In genomic region chr20:58020656-58021454, GRCh38 we compare ENCODE assay signal across 28 cellular contexts.
DNase-seq lines count a peak whose midpoint lies in the region; ATAC-seq and TF ChIP-seq lines count a peak whose summit lies in the region.
"Had no signal": no experiment of that assay in that cellular context is flagged by ENCODE, and none has a peak within 500 bp of the region (broad histone marks: within the 10 kb centered on the region; RNA-seq: fewer than 3 reads in every experiment).

No MANE protein-coding gene starts in this region.

- peak overlapping the region; percentile 4 to 41 for H3K27ac ChIP-seq in breast epithelium
- H3K27ac ChIP-seq in mammary epithelial cell (ENCODE audit: insufficient read depth, low read depth, low read length), result no peak overlapping the region
- H3K27ac ChIP-seq in body of pancreas, result peak overlapping the region; percentile 77 to 91 (median 87)
- peak overlapping the region; percentile 59 for H3K27ac ChIP-seq in vagina
- no peak overlapping the region for H3K27ac ChIP-seq in RWPE1
- H3K27ac ChIP-seq: ascending aorta, KMS-11, neutrophil, WERI-Rb-1 had no signal

- no peaks in the 10 kb centered on the region for H3K36me3 Mint-ChIP-seq in activated naive CD4-positive, alpha-beta T cell treated with anti-CD3 and anti-CD28 coated beads for 36 hours (ENCODE audit: low read depth)
- H3K36me3 Mint-ChIP-seq in stimulated activated effector memory CD8-positive, alpha-beta T cell treated with anti-CD3 and anti-CD28 coated beads, Interleukin-12 subunit alpha, Interleukin-12 subunit beta, amount 100 ng/mL, for 72 hours, result no peaks in the 10 kb centered on the region
- H3K36me3 Mint-ChIP-seq: activated CD8-positive, alpha-beta memory T cell treated with anti-CD3 and anti-CD28 coated beads, Interleukin-2, amount 10 ng/mL, durations not matched to agents 7 days and 5 days; activated naive CD8-positive, alpha-beta T cell; memory B cell had no signal

- no peak for TF ChIP-seq CTCF in breast epithelium (IDR thresholded peaks at IDR 0.05)
- TF ChIP-seq CTCF in mammary epithelial cell (conservative IDR thresholded peaks at IDR 0.05 in 1 of 2, IDR thresholded peaks at IDR 0.05 in 1 of 2; ENCODE audit: extremely low read depth in 1 of 2, insufficient read depth in 1 of 2, low read depth in 1 of 2, low read length in 2 of 2), result no peak
- no peak for TF ChIP-seq CTCF in body of pancreas (IDR thresholded peaks at IDR 0.05)
- no peak for TF ChIP-seq CTCF in vagina (IDR thresholded peaks at IDR 0.05)
- TF ChIP-seq CTCF in RWPE1 (conservative IDR thresholded peaks at IDR 0.05; ENCODE audit: low read depth), result no peak

- H3K27ac Mint-ChIP-seq in activated naive CD4-positive, alpha-beta T cell treated with anti-CD3 and anti-CD28 coated beads for 36 hours, result no peak overlapping the region
- H3K27ac Mint-ChIP-seq in stimulated activated effector memory CD8-positive, alpha-beta T cell treated with anti-CD3 and anti-CD28 coated beads, Interleukin-12 subunit alpha, Interleukin-12 subunit beta, amount 100 ng/mL, for 72 hours, result no peak overlapping the region
- H3K27ac Mint-ChIP-seq: activated CD4-positive, alpha-beta T cell treated with anti-CD3 and anti-CD28 coated beads, Interleukin-2, amount 10 ng/mL, durations not matched to agents 7 days and 5 days; activated CD8-positive, alpha-beta memory T cell treated with anti-CD3 and anti-CD28 coated beads, Interleukin-2, amount 10 ng/mL, durations not matched to agents 7 days and 5 days; activated naive CD8-positive, alpha-beta T cell; activated T-helper 1 cell treated with anti-CD3 and anti-CD28 coated beads, Interleukin-12 subunit alpha, Interleukin-12 subunit beta, Interleukin-2, Interleukin-4 antibody, amounts not matched to agents 30 ng/mL and 10 ng/mL and 1 ng/mL, durations not matched to agents 14 hours and 24 hours and 36 hours; GM23338; memory B cell; stimulated activated naive CD8-positive, alpha-beta T cell treated with anti-CD3 and anti-CD28 coated beads, Interleukin-15, Interleukin-2, amounts not matched to agents 100 ng/mL and 50 ng/mL, for 24 hours had no signal

- ATAC-seq in body of pancreas, result no peak
- ATAC-seq in sciatic nerve, result peak; percentile 59
- no peak for ATAC-seq in stimulated activated effector memory CD8-positive, alpha-beta T cell treated with anti-CD3 and anti-CD28 coated beads, Interleukin-12 subunit alpha, Interleukin-12 subunit beta, amount 100 ng/mL, for 72 hours
- ATAC-seq: activated CD8-positive, alpha-beta memory T cell treated with anti-CD3 and anti-CD28 coated beads, Interleukin-2, amount 10 ng/mL, durations not matched to agents 7 days and 5 days had no signal

- dilution Hi-C loops in mammary epithelial cell (cut with HindIII; ENCODE audit: low sequenced_read_pairs), result no loop called here

- H3K9me3 ChIP-seq in breast epithelium (no peaks in the 10 kb centered on the region), mammary epithelial cell (replicated peaks; ENCODE audit: insufficient read depth, low read length) (no peaks in the 10 kb centered on the region), body of pancreas (no peaks in the 10 kb centered on the region), vagina (no peaks in the 10 kb centered on the region)
- H3K9me3 ChIP-seq: ascending aorta, neutrophil, tibial artery had no signal

- no peak overlapping the region for H3K4me3 Mint-ChIP-seq in activated naive CD4-positive, alpha-beta T cell treated with anti-CD3 and anti-CD28 coated beads for 36 hours
- H3K4me3 Mint-ChIP-seq in stimulated activated effector memory CD8-positive, alpha-beta T cell treated with anti-CD3 and anti-CD28 coated beads, Interleukin-12 subunit alpha, Interleukin-12 subunit beta, amount 100 ng/mL, for 72 hours, result no peak overlapping the region
- H3K4me3 Mint-ChIP-seq: activated CD4-positive, alpha-beta T cell treated with anti-CD3 and anti-CD28 coated beads, Interleukin-2, amount 10 ng/mL, durations not matched to agents 7 days and 5 days; activated CD8-positive, alpha-beta memory T cell treated with anti-CD3 and anti-CD28 coated beads, Interleukin-2, amount 10 ng/mL, durations not matched to agents 7 days and 5 days; activated naive CD8-positive, alpha-beta T cell; activated T-helper 1 cell treated with anti-CD3 and anti-CD28 coated beads, Interleukin-12 subunit alpha, Interleukin-12 subunit beta, Interleukin-2, Interleukin-4 antibody, amounts not matched to agents 30 ng/mL and 10 ng/mL and 1 ng/mL, durations not matched to agents 14 hours and 24 hours and 36 hours; central memory CD8-positive, alpha-beta T cell; GM23338; memory B cell; stimulated activated naive CD8-positive, alpha-beta T cell treated with anti-CD3 and anti-CD28 coated beads, Interleukin-15, Interleukin-2, amounts not matched to agents 100 ng/mL and 50 ng/mL, for 24 hours had no signal

- H3K4me2 ChIP-seq in mammary epithelial cell (ENCODE audit: insufficient read depth, low read depth, low read length), result no peak overlapping the region
- H3K4me2 ChIP-seq: GM23338, KMS-11 had no signal

- H3K4me3 ChIP-seq in breast epithelium (no peak overlapping the region), mammary epithelial cell (replicated peaks in 1 of 3; ENCODE audit: insufficient read depth in 1 of 3, low read depth in 2 of 3, low read length in 3 of 3) (no peak overlapping the region), body of pancreas (no peak overlapping the region), vagina (no peak overlapping the region)
- H3K4me3 ChIP-seq: ascending aorta, GM23338, tibial artery had no signal

- H3K9ac ChIP-seq in mammary epithelial cell (ENCODE audit: insufficient read depth, low read length), result no peak overlapping the region
- H3K9ac ChIP-seq: KMS-11 had no signal

- in situ Hi-C loops in mammary epithelial cell (cut with MboI; ENCODE audit: low sequenced_read_pairs in 2 of 2), result no loop called here

- BruUV-seq in mammary epithelial cell (replicated peaks; lab: Mats Ljungman, UMichigan), result no TSS peak

- CTCF ChIA-PET in mammary epithelial cell (lab: Charles Lee; ENCODE audit: low non-redundant PET), result interaction anchor here (0.5 kb wide), 1 partner anchor 398 kb away, joined by 4 read pairs; no protein-coding TSS in a partner anchor
- CTCF ChIA-PET in activated naive CD4-positive, alpha-beta T cell treated with anti-CD3 and anti-CD28 coated beads for 36 hours (lab: Charles Lee), result no interaction called here
- CTCF ChIA-PET in RWPE1 (lab: Yijun Ruan, JAX), result interaction anchor here (0.6 to 1.0 kb wide), 2 partner anchors 25 to 309 kb away, joined by 3 read pairs; no protein-coding TSS in a partner anchor

- WGBS in mammary epithelial cell (ENCODE audit: low coverage, missing lambda C conversion rate), result 94% methylated on average over 8 of the region's 10 CpGs
- WGBS in body of pancreas, 2 donors, result 51 to 63% methylated on average over 10 of the region's 10 CpGs

- no peaks in the 10 kb centered on the region for H3K36me3 ChIP-seq in breast epithelium
- H3K36me3 ChIP-seq in mammary epithelial cell (ENCODE audit: insufficient read depth, low read length), result no peaks in the 10 kb centered on the region
- H3K36me3 ChIP-seq in body of pancreas (replicated peaks in 1 of 2; ENCODE audit: insufficient read depth in 1 of 2, low read depth in 2 of 2), result no peaks in the 10 kb centered on the region
- no peaks in the 10 kb centered on the region for H3K36me3 ChIP-seq in vagina
- H3K36me3 ChIP-seq: ascending aorta, neutrophil, tibial artery, WERI-Rb-1 had no signal

- H3K9me3 Mint-ChIP-seq in activated naive CD4-positive, alpha-beta T cell treated with anti-CD3 and anti-CD28 coated beads for 36 hours, result no peaks in the 10 kb centered on the region
- no peaks in the 10 kb centered on the region for H3K9me3 Mint-ChIP-seq in stimulated activated effector memory CD8-positive, alpha-beta T cell treated with anti-CD3 and anti-CD28 coated beads, Interleukin-12 subunit alpha, Interleukin-12 subunit beta, amount 100 ng/mL, for 72 hours
- H3K9me3 Mint-ChIP-seq: activated CD4-positive, alpha-beta T cell treated with anti-CD3 and anti-CD28 coated beads, Interleukin-2, amount 10 ng/mL, durations not matched to agents 7 days and 5 days; activated T-helper 1 cell treated with anti-CD3 and anti-CD28 coated beads, Interleukin-12 subunit alpha, Interleukin-12 subunit beta, Interleukin-2, Interleukin-4 antibody, amounts not matched to agents 30 ng/mL and 10 ng/mL and 1 ng/mL, durations not matched to agents 14 hours and 24 hours and 36 hours; central memory CD8-positive, alpha-beta T cell; memory B cell; stimulated activated naive CD8-positive, alpha-beta T cell treated with anti-CD3 and anti-CD28 coated beads, Interleukin-15, Interleukin-2, amounts not matched to agents 100 ng/mL and 50 ng/mL, for 24 hours had no signal

- peak in 1 of 2 donors; percentile 18 for DNase-seq in breast epithelium (ENCODE audit: low spot score in 2 of 2)
- DNase-seq in mammary epithelial cell, result no peak
- DNase-seq in body of pancreas, result no peak
- DNase-seq in sciatic nerve (ENCODE audit: low spot score), result no peak
- no peak for DNase-seq in vagina (ENCODE audit: extremely low spot score in 2 of 2)
- DNase-seq in activated naive CD4-positive, alpha-beta T cell treated with anti-CD3 and anti-CD28 coated beads for 36 hours, result no peak
- DNase-seq in stimulated activated effector memory CD8-positive, alpha-beta T cell treated with anti-CD3 and anti-CD28 coated beads, Interleukin-12 subunit alpha, Interleukin-12 subunit beta, amount 100 ng/mL, for 72 hours (ENCODE audit: low spot score in 2 of 2), result no peak
- DNase-seq in RWPE1 (ENCODE audit: low spot score), result no peak
- DNase-seq: activated CD4-positive, alpha-beta T cell treated with anti-CD3 and anti-CD28 coated beads, Interleukin-2, amount 10 ng/mL, durations not matched to agents 7 days and 5 days; activated CD8-positive, alpha-beta memory T cell treated with anti-CD3 and anti-CD28 coated beads, Interleukin-2, amount 10 ng/mL, durations not matched to agents 7 days and 5 days; DMS79; GF-D8; kidney glomerular epithelial cell; NCI-H2171; NCI-H524 treated with DMSO at 0.1 percent for 48 hours; stimulated activated CD4-positive, alpha-beta T cell treated with anti-CD3 and anti-CD28 coated beads, Interleukin-4, amount 100 ng/mL, for 4 hours; T-helper 9 cell had no signal

- POLR2A ChIA-PET in RWPE1 (lab: Yijun Ruan, JAX; ENCODE audit: low non-redundant PET), result no interaction called here

- H3K4me1 Mint-ChIP-seq in activated naive CD4-positive, alpha-beta T cell treated with anti-CD3 and anti-CD28 coated beads for 36 hours (ENCODE audit: low read depth), result peaks cover 6% of the 10 kb centered on the region
- H3K4me1 Mint-ChIP-seq in stimulated activated effector memory CD8-positive, alpha-beta T cell treated with anti-CD3 and anti-CD28 coated beads, Interleukin-12 subunit alpha, Interleukin-12 subunit beta, amount 100 ng/mL, for 72 hours, result no peaks in the 10 kb centered on the region
- H3K4me1 Mint-ChIP-seq: activated CD4-positive, alpha-beta T cell treated with anti-CD3 and anti-CD28 coated beads, Interleukin-2, amount 10 ng/mL, durations not matched to agents 7 days and 5 days; central memory CD8-positive, alpha-beta T cell; GM23338 had no signal

- no peaks in the 10 kb centered on the region for H3K79me2 ChIP-seq in mammary epithelial cell (ENCODE audit: insufficient read depth, low read length)

- H3K27me3 ChIP-seq in breast epithelium (no peaks in the 10 kb centered on the region), mammary epithelial cell (ENCODE audit: insufficient read depth, low read length) (no peaks in the 10 kb centered on the region), body of pancreas (no peaks in the 10 kb centered on the region), vagina (no peaks in the 10 kb centered on the region)
- H3K27me3 ChIP-seq: ascending aorta, neutrophil, tibial artery had no signal

- H4K20me1 ChIP-seq in mammary epithelial cell (ENCODE audit: insufficient read depth, low read length), result no peaks in the 10 kb centered on the region

- intact Hi-C loops in breast epithelium (cut with DNase I; ENCODE audit: low total_unique reads), result no loop called here
- intact Hi-C loops in mammary epithelial cell (cut with micrococcal nuclease), result no loop called here
- intact Hi-C loops in body of pancreas (cut with DNase I), result no loop called here
- intact Hi-C loops in sciatic nerve (cut with DNase I), result no loop called here
- intact Hi-C loops in vagina (cut with DNase I), result no loop called here
- intact Hi-C loops in activated naive CD4-positive, alpha-beta T cell treated with anti-CD3 and anti-CD28 coated beads for 36 hours (cut with micrococcal nuclease), result no loop called here

- peaks cover 5% of the 10 kb centered on the region for H3K27me3 Mint-ChIP-seq in activated naive CD4-positive, alpha-beta T cell treated with anti-CD3 and anti-CD28 coated beads for 36 hours (ENCODE audit: low read depth)

- no peak overlapping the region for H2AFZ ChIP-seq in mammary epithelial cell (ENCODE audit: low read depth, low read length)
- H2AFZ ChIP-seq: GM23338 had no signal

- H3K4me1 ChIP-seq in breast epithelium (peaks cover 11 to 15% of the 10 kb centered on the region in 2 donors), mammary epithelial cell (ENCODE audit: insufficient read depth, low read length) (peaks cover 28% of the 10 kb centered on the region), body of pancreas (peaks cover 51% of the 10 kb centered on the region), vagina (peaks cover 37% of the 10 kb centered on the region)

- TF ChIP-seq POLR2A in breast epithelium (IDR thresholded peaks at IDR 0.05), result no peak
- TF ChIP-seq POLR2A in body of pancreas (IDR thresholded peaks at IDR 0.05), result no peak
- TF ChIP-seq POLR2A in vagina (IDR thresholded peaks at IDR 0.05), result no peak

Comparison
In these comparisons a context has a peak if more than half of its experiments do, and no peak if none do; other contexts are left out.
1. H3K27ac ChIP-seq: peak in breast epithelium (2 of 2), body of pancreas (4 of 4) and vagina (single experiment); none in mammary epithelial cell (single experiment) and RWPE1 (single experiment).